ENCODE assay signal across 8 cellular contexts in the genomic region with DNA sequence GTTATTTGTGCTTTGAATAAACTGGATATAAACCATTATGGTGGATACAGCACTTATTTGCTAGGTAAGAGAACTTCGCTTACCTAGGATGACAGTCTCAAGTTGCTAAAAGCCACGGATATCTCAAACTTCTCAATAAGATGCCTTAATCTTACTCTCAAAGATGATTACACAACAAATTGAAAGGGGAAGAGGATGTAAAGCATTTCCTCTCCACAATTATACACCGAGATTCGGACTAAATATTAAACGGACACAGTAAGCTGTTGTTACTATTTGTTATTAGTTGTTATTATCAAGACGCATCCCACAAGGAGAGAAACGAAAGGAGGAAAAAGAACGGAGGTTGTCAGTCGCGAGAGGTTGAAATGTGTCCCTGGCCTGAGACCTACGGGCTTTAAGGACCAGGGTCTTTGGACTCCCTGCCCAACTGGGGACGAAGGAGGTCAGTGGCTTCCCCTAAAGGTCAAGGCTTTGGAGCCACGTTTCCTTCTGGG. TPM values are rescaled to one million over a fixed set of nuclear protein-coding genes. Genes with fewer than 3 reads are reported as not detected.
DNase-seq lines count a peak whose midpoint lies in the region; ATAC-seq and TF ChIP-seq lines count a peak whose summit lies in the region.

No MANE protein-coding gene starts in this region.

- DNase-seq in AG08396 (ENCODE audit: low spot score) (peak; percentile 15), GM23248 (no peak), RWPE1 (ENCODE audit: low spot score) (peak; percentile 26), endodermal cell (no peak), natural killer cell (no peak), GOT3 (lab: John Stamatoyannopoulos, UW) (no peak)
- no peak for DNase-seq in stimulated activated CD4-positive, alpha-beta T cell treated with anti-CD3 and anti-CD28 coated beads, Interleukin-4, amount 100 ng/mL, for 24 hours

- TF ChIP-seq CTCF in RWPE1 (conservative IDR thresholded peaks at IDR 0.05; ENCODE audit: low read depth), result no peak
- TF ChIP-seq CTCF in endodermal cell (conservative IDR thresholded peaks at IDR 0.05), result no peak
- TF ChIP-seq CTCF in natural killer cell (IDR thresholded peaks at IDR 0.05), result no peak

- intact Hi-C loops in natural killer cell (cut with micrococcal nuclease), result loop anchor here (5.0 to 10.0 kb wide), 2 partner anchors 165 to 432 kb away; a partner anchor contains a TSS

- peak in 1 of 3 donors; percentile 1 for ATAC-seq in natural killer cell
- ATAC-seq in GM19035 (IDR thresholded peaks at IDR 0.05; ENCODE audit: unreplicated experiment), result no peak

- H3K27ac ChIP-seq in GM23248 (peak overlapping the region; percentile 98), RWPE1 (peak overlapping the region; percentile 88), endodermal cell (ENCODE audit: low read depth, low read length) (peak overlapping the region; percentile 55)

- peak overlapping the region; percentile 97 for H3K9ac ChIP-seq in GM23248
- H3K9ac ChIP-seq in endodermal cell (ENCODE audit: extremely low read depth, low read length, poor library complexity, severe bottlenecking), result peak overlapping the region; percentile 95

- no peaks in the 10 kb centered on the region for H3K9me2 ChIP-seq in GM23248 (ENCODE audit: insufficient read depth)

- peaks cover 5% of the 10 kb centered on the region for H3K36me3 Mint-ChIP-seq in endodermal cell (ENCODE audit: low read depth)
- no peaks in the 10 kb centered on the region for H3K36me3 Mint-ChIP-seq in natural killer cell

- H3K27ac Mint-ChIP-seq in endodermal cell, result peak overlapping the region; percentile 99
- H3K27ac Mint-ChIP-seq in natural killer cell, result peak overlapping the region; percentile 97 to 98

- POLR2A ChIA-PET in RWPE1 (lab: Yijun Ruan, JAX; ENCODE audit: low non-redundant PET), result no interaction called here

- peaks cover 5% of the 10 kb centered on the region for H3K4me1 Mint-ChIP-seq in endodermal cell
- peaks cover 36 to 43% of the 10 kb centered on the region in 2 donors for H3K4me1 Mint-ChIP-seq in natural killer cell

- H3K9me3 ChIP-seq in GM23248 (ENCODE audit: low read depth) (no peaks in the 10 kb centered on the region), endodermal cell (ENCODE audit: control insufficient read depth, low read length) (no peaks in the 10 kb centered on the region)

- 0 out of 2 replicates have a peak, but pooled peaks cover 3% of the 10 kb centered on the region for H4K20me1 ChIP-seq in GM23248 (ENCODE audit: insufficient read depth)

- H3F3A ChIP-seq in GM23248 (ENCODE audit: insufficient read depth), result peaks cover 24% of the 10 kb centered on the region

- H3K36me3 ChIP-seq in GM23248 (ENCODE audit: low read depth), result no peaks in the 10 kb centered on the region
- no peaks in the 10 kb centered on the region for H3K36me3 ChIP-seq in endodermal cell (ENCODE audit: control insufficient read depth, insufficient read depth, low read length)

- in situ Hi-C loops in GM23248 (cut with MboI), result no loop called here

- H3K4me3 Mint-ChIP-seq in endodermal cell, result peak overlapping the region; percentile 95
- H3K4me3 Mint-ChIP-seq in natural killer cell, result peak overlapping the region; percentile 100

- H2AFZ ChIP-seq in GM23248, result peak overlapping the region; percentile 95

- WGBS in GM23248 (ENCODE audit: low coverage in 1 of 2, low lambda C conversion rate in 2 of 2, missing lambda C conversion rate in 2 of 2), 2 experiments, result 5 to 6% methylated on average over 13 of the region's 13 CpGs
- WGBS in endodermal cell (ENCODE audit: insufficient coverage in 1 of 2, insufficient read length in 1 of 2), 2 experiments, result 0 to 13% methylated on average over 5 to 11 of the region's 13 CpGs

- H3K79me2 ChIP-seq in GM23248 (ENCODE audit: insufficient read depth), result peaks cover 56% of the 10 kb centered on the region

- H3K27me3 ChIP-seq in GM23248 (replicated peaks; ENCODE audit: insufficient read depth), result no peaks in the 10 kb centered on the region
- H3K27me3 ChIP-seq in endodermal cell (ENCODE audit: control insufficient read depth, insufficient read depth, low read length, poor library complexity, severe bottlenecking), result no peaks in the 10 kb centered on the region

- CTCF ChIA-PET in RWPE1 (lab: Yijun Ruan, JAX), result interaction anchor here (0.6 kb wide), 2 partner anchors 10 to 273 kb away, joined by 3 to 4 read pairs; no protein-coding TSS in a partner anchor

- no peaks in the 10 kb centered on the region for H3K9me3 Mint-ChIP-seq in endodermal cell
- no peaks in the 10 kb centered on the region for H3K9me3 Mint-ChIP-seq in natural killer cell

- H3K4me3 ChIP-seq in GM23248, result peak overlapping the region; percentile 89
- H3K4me3 ChIP-seq in endodermal cell (ENCODE audit: low read length), result peak overlapping the region; percentile 99

- H3K27me3 Mint-ChIP-seq in endodermal cell (ENCODE audit: insufficient read depth) (no peaks in the 10 kb centered on the region), natural killer cell (ENCODE audit: low read depth in 2 of 2) (no peaks in the 10 kb centered on the region)

- H3K4me1 ChIP-seq in GM23248 (ENCODE audit: insufficient read depth), result peaks cover 21% of the 10 kb centered on the region
- no peaks in the 10 kb centered on the region for H3K4me1 ChIP-seq in endodermal cell (ENCODE audit: control insufficient read depth, insufficient read depth, low read length)

- peak overlapping the region; percentile 100 for H3K4me2 ChIP-seq in GM23248 (ENCODE audit: unreplicated experiment)

RNA-seq across cellular contexts. Expression of a gene that starts 0.6 kb away (rescaled TPM):
- total RNA-seq in GM23248 (2014; rRNA removed; shearing (Covaris generic)), result 35.7 and 37.8 TPM in 2 replicates
- polyA plus RNA-seq in GM23248 (2016; fragmentation: Nextera tagmentation; extraction: Ambion mirVana), result 43.8 and 44.5 TPM in 2 replicates
- total RNA-seq in endodermal cell (10 to 100 TPM; 42.1 to 46.2 TPM), natural killer cell (10 to 100 TPM; 39.6 to 53.1 (median 52.2) TPM)
- polyA plus RNA-seq in endodermal cell (2013, experiment 1 of 2), result 30.1 TPM
- 28.6 TPM for polyA plus RNA-seq in endodermal cell (2013, experiment 2 of 2)

RNA-seq across cellular contexts. Expression of a gene that starts 5.1 kb away (rescaled TPM):
- 47.4 and 57.0 TPM in 2 replicates for total RNA-seq in GM23248 (2014; rRNA removed; shearing (Covaris generic))
- 58.2 and 61.7 TPM in 2 replicates for polyA plus RNA-seq in GM23248 (2016; fragmentation: Nextera tagmentation; extraction: Ambion mirVana)
- total RNA-seq in endodermal cell, result 10 to 100 TPM; 62.0 to 68.8 TPM
- polyA plus RNA-seq in endodermal cell (2013, experiment 1 of 2), result 41.7 TPM
- polyA plus RNA-seq in endodermal cell (2013, experiment 2 of 2), result 38.7 TPM
- 10 to 100 TPM; 72.7 to 85.2 (median 82.7) TPM for total RNA-seq in natural killer cell

RNA-seq across cellular contexts. Expression of a gene that starts 58.3 kb away (rescaled TPM):
- 15.1 and 18.1 TPM in 2 replicates for total RNA-seq in GM23248 (2014; rRNA removed; shearing (Covaris generic))
- polyA plus RNA-seq in GM23248 (2016; fragmentation: Nextera tagmentation; extraction: Ambion mirVana), result 14.1 and 14.4 TPM in 2 replicates
- total RNA-seq in endodermal cell, result 10 to 100 TPM; 14.6 to 19.3 TPM
- polyA plus RNA-seq in endodermal cell (2013, experiment 1 of 2), result 20.3 TPM
- 18.0 TPM for polyA plus RNA-seq in endodermal cell (2013, experiment 2 of 2)
- 10 to 100 TPM; 29.4 to 43.9 (median 29.4) TPM for total RNA-seq in natural killer cell

RNA-seq across cellular contexts. Expression of a gene that starts 58.3 kb away (rescaled TPM):
- 41.9 and 47.8 TPM in 2 replicates for total RNA-seq in GM23248 (2014; rRNA removed; shearing (Covaris generic))
- 22.1 and 26.7 TPM in 2 replicates for polyA plus RNA-seq in GM23248 (2016; fragmentation: Nextera tagmentation; extraction: Ambion mirVana)
- total RNA-seq in endodermal cell, result 10 to 100 TPM; 32.9 to 34.4 TPM
- 31.8 TPM for polyA plus RNA-seq in endodermal cell (2013, experiment 1 of 2)
- 30.8 TPM for polyA plus RNA-seq in endodermal cell (2013, experiment 2 of 2)
- total RNA-seq in natural killer cell, result 10 to 100 TPM; 24.9 to 26.2 (median 26.1) TPM

Comparison
In these comparisons a context has a peak if more than half of its experiments do, and no peak if none do; other contexts are left out.
1. DNase-seq: peak in AG08396 (single experiment) and RWPE1 (single experiment); none in GM23248 (single experiment), endodermal cell (single experiment), natural killer cell (single experiment), stimulated activated CD4-positive, alpha-beta T cell treated with anti-CD3 and anti-CD28 coated beads, Interleukin-4, amount 100 ng/mL, for 24 hours (single experiment) and GOT3 (single experiment).
2. Peak in every context shown above with its lines, with median percentiles within 50 percentile points of each other: H3K27ac ChIP-seq.